In the genomic region with DNA sequence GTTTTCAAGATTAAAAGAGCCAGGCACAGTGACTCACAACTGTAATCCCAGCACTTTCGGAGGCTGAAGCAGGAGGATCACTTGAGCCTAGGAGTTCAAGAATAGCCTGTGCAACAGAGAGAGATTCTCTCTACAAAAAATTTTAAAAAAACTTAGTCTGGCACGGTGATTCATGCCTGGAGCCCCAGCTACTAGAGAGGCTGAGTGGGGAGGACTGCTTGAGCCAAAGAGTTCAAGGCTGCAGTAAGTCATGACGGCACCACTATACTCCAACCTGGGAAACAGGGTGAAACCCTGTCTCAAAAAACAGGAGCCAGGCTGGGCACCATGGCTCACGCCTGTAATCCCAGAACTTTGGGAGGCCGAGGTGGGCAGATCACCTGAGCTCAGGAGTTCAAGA, we compare ENCODE assay signal across 1 cellular context.
A peak's percentile ranks its signal among the peaks of the same experiment; 100 is the strongest.
TF ChIP-seq lines count a peak whose summit lies in the region.

No MANE protein-coding gene starts in this region.

TF ChIP-seq in HepG2, 621 proteins besides CTCF, POLR2A, EP300 and RAD21 (continued from another document):
- TF ChIP-seq, protein P1, sequence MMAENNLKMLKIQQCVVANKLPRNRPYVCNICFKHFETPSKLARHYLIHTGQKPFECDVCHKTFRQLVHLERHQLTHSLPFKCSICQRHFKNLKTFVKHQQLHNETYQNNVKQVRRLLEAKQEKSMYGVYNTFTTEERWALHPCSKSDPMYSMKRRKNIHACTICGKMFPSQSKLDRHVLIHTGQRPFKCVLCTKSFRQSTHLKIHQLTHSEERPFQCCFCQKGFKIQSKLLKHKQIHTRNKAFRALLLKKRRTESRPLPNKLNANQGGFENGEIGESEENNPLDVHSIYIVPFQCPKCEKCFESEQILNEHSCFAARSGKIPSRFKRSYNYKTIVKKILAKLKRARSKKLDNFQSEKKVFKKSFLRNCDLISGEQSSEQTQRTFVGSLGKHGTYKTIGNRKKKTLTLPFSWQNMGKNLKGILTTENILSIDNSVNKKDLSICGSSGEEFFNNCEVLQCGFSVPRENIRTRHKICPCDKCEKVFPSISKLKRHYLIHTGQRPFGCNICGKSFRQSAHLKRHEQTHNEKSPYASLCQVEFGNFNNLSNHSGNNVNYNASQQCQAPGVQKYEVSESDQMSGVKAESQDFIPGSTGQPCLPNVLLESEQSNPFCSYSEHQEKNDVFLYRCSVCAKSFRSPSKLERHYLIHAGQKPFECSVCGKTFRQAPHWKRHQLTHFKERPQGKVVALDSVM (CRISPR knock-in tag; IDR thresholded peaks at IDR 0.05), result peak; percentile 47; the same call in 1 of the 2 replicates
- TF ChIP-seq ZNF441 (CRISPR knock-in tag; IDR thresholded peaks at IDR 0.05; ENCODE audit: borderline replicate concordance), result no peak
- no peak for TF ChIP-seq ZBED4 (CRISPR knock-in tag; IDR thresholded peaks at IDR 0.05; ENCODE audit: borderline replicate concordance)
- TF ChIP-seq SATB2 (CRISPR knock-in tag; IDR thresholded peaks at IDR 0.05), result no peak
- no peak for TF ChIP-seq ZSCAN25 (CRISPR knock-in tag; IDR thresholded peaks at IDR 0.05)
- TF ChIP-seq ZNF263 (CRISPR knock-in tag; IDR thresholded peaks at IDR 0.05), result peak; percentile 64
